20 cellular contexts compared by ENCODE assay signal in genomic region chr11:66902486-66903177, GRCh38. TPM values are rescaled to one million over a fixed set of nuclear protein-coding genes. Genes with fewer than 3 reads are reported as not detected.
DNase-seq lines count a peak whose midpoint lies in the region; ATAC-seq and TF ChIP-seq lines count a peak whose summit lies in the region.
"Had no signal": no experiment of that assay in that cellular context is flagged by ENCODE, and none has a peak within 500 bp of the region (broad histone marks: within the 10 kb centered on the region; RNA-seq: fewer than 3 reads in every experiment).

No MANE protein-coding gene starts in this region.

- H3K14ac ChIP-seq in IMR-90 (replicated peaks; ENCODE audit: low read depth, low read length): no peak overlapping the region

- DNase-seq in H7 (peak; percentile 60), IMR-90 (no peak), colonic mucosa (no peak), right lobe of liver (peak in 1 of 3 donors; percentile 48), dedifferentiated amniotic fluid mesenchymal stem cell (ENCODE audit: extremely low spot score) (no peak), inferior parietal cortex (ENCODE audit: extremely low spot score) (no peak), activated T-cell treated with anti-CD3 and anti-CD28 coated beads for 4 hours (no peak)
- no peak for DNase-seq in stimulated activated naive CD8-positive, alpha-beta T cell treated with anti-CD3 and anti-CD28 coated beads, Interleukin-15, amount 100 ng/mL, for 72 hours
- DNase-seq: EL, MG63, NCI-H1436 treated with DMSO at 0.1 percent for 48 hours, NCI-H1930, NCI-H226, NCI-H510A treated with DMSO at 0.1 percent for 48 hours, NCI-H82, Peyer's patch had no signal

- no peak overlapping the region for H4K5ac ChIP-seq in IMR-90 (ENCODE audit: low read depth, low read length)

- H3K27me3 ChIP-seq in H7 (ENCODE audit: control insufficient read depth, insufficient read depth, low read length) (no peaks in the 10 kb centered on the region), IMR-90 (ENCODE audit: control insufficient read depth, insufficient read depth, low read length) (no peaks in the 10 kb centered on the region), colonic mucosa (no peaks in the 10 kb centered on the region), right lobe of liver (no peaks in the 10 kb centered on the region)
- H3K27me3 ChIP-seq: MG63, Peyer's patch had no signal

- H2BK15ac ChIP-seq in IMR-90 (ENCODE audit: low read depth, low read length): no peak overlapping the region

- H3K18ac ChIP-seq in IMR-90 (ENCODE audit: low read depth, low read length): no peak overlapping the region

- H3K23ac ChIP-seq in IMR-90 (ENCODE audit: low read depth, low read length): no peak overlapping the region

- CTCF ChIA-PET in IMR-90 (lab: Yijun Ruan, JAX): no interaction called here

- WGBS in IMR-90 (ENCODE audit: extremely low coverage in 2 of 2, insufficient read length in 1 of 2), 2 experiments: 51% methylated on average over 2 of the region's 15 CpGs; no CpG with 5 or more reads in 1 of the 2 experiments
- WGBS in right lobe of liver (ENCODE audit: insufficient coverage, low coverage, low lambda C conversion rate, missing lambda C conversion rate): 74% methylated on average over 11 of the region's 15 CpGs

- no peaks in the 10 kb centered on the region for H3K4me1 Mint-ChIP-seq in stimulated activated naive CD8-positive, alpha-beta T cell treated with anti-CD3 and anti-CD28 coated beads, Interleukin-15, amount 100 ng/mL, for 72 hours
- H3K4me1 Mint-ChIP-seq: B cell, CD14-positive monocyte had no signal

- no peak for TF ChIP-seq RAD21 in IMR-90 (IDR thresholded peaks at IDR 0.05; ENCODE audit: low read length)

- intact Hi-C loops in IMR-90 (cut with micrococcal nuclease) (loop anchor here (1.0 kb wide), 1 partner anchor 18 kb away; no protein-coding TSS in a partner anchor), colonic mucosa (cut with DNase I) (no loop called here), right lobe of liver (cut with DNase I) (no loop called here)

- BruUV-seq in IMR-90 (replicated peaks; lab: Mats Ljungman, UMichigan): no TSS peak

- H3K9ac ChIP-seq in IMR-90 (ENCODE audit: low read depth, low read length): no peak overlapping the region
- no peak overlapping the region for H3K9ac ChIP-seq in colonic mucosa (ENCODE audit: low read depth in 2 of 2, low read length in 2 of 2)

- peaks cover 0 to 24% of the 10 kb centered on the region in 2 experiments; a peak in 2 of 4 replicates for H3K79me1 ChIP-seq in IMR-90 (ENCODE audit: low read depth in 1 of 2, low read length in 2 of 2)

- peak overlapping the region; percentile 49 for H2AFZ ChIP-seq in IMR-90 (replicated peaks; ENCODE audit: low read length, poor library complexity)

- TF ChIP-seq CTCF in IMR-90 (conservative IDR thresholded peaks at IDR 0.05; ENCODE audit: low read depth, low read length) (no peak), colonic mucosa (IDR thresholded peaks at IDR 0.05) (no peak), right lobe of liver (IDR thresholded peaks at IDR 0.05) (no peak)

- H3K9me3 Mint-ChIP-seq in stimulated activated naive CD8-positive, alpha-beta T cell treated with anti-CD3 and anti-CD28 coated beads, Interleukin-15, amount 100 ng/mL, for 72 hours: no peaks in the 10 kb centered on the region
- H3K9me3 Mint-ChIP-seq: CD14-positive monocyte had no signal

- H3K27ac Mint-ChIP-seq in stimulated activated naive CD8-positive, alpha-beta T cell treated with anti-CD3 and anti-CD28 coated beads, Interleukin-15, amount 100 ng/mL, for 72 hours: no peak overlapping the region
- H3K27ac Mint-ChIP-seq: B cell had no signal

- H4K8ac ChIP-seq in IMR-90 (ENCODE audit: low read depth in 2 of 2, low read length in 2 of 2): no peak overlapping the region

- H2AK5ac ChIP-seq in IMR-90 (ENCODE audit: low read depth, low read length): no peak overlapping the region

- H3K4me3 Mint-ChIP-seq in stimulated activated naive CD8-positive, alpha-beta T cell treated with anti-CD3 and anti-CD28 coated beads, Interleukin-15, amount 100 ng/mL, for 72 hours: no peak overlapping the region
- H3K4me3 Mint-ChIP-seq: B cell, CD14-positive monocyte had no signal

- no peak overlapping the region for H3K4me2 ChIP-seq in IMR-90 (ENCODE audit: low read depth, low read length)

- TF ChIP-seq POLR2A in IMR-90 (IDR thresholded peaks at IDR 0.05; ENCODE audit: low read depth, low read length) (no peak), right lobe of liver (IDR thresholded peaks at IDR 0.05) (no peak)

- in situ Hi-C loops in IMR-90 (cut with MboI; ENCODE audit: low sequenced_read_pairs): no loop called here

- no peak overlapping the region for H2BK5ac ChIP-seq in IMR-90 (ENCODE audit: low read depth, low read length, poor library complexity, severe bottlenecking)

- no peak overlapping the region for H2BK20ac ChIP-seq in IMR-90 (ENCODE audit: low read depth, low read length)

- H3K4me1 ChIP-seq in IMR-90 (ENCODE audit: control insufficient read depth, insufficient read depth, low read length) (peaks cover 18% of the 10 kb centered on the region), colonic mucosa (no peaks in the 10 kb centered on the region), right lobe of liver (peaks cover 0 to 43% (median 12%) of the 10 kb centered on the region in 4 donors)
- H3K4me1 ChIP-seq: Peyer's patch had no signal

- H4K20me1 ChIP-seq in IMR-90 (ENCODE audit: insufficient read depth, low read length): no peaks in the 10 kb centered on the region; the same call in 1 of the 2 replicates

- ATAC-seq in IMR-90 (ENCODE audit: low read depth) (no peak), right lobe of liver (peak; percentile 1 to 36 (median 4))
- ATAC-seq in stimulated activated naive CD8-positive, alpha-beta T cell treated with anti-CD3 and anti-CD28 coated beads, Interleukin-15, amount 100 ng/mL, for 72 hours: no peak
- ATAC-seq: K562, Right ventricle myocardium inferior had no signal

- no peak overlapping the region for H2BK120ac ChIP-seq in IMR-90 (ENCODE audit: low read depth, low read length)

- no peak overlapping the region for H4K91ac ChIP-seq in IMR-90 (ENCODE audit: insufficient read depth, low read depth, low read length)

- no peak overlapping the region for H3K4ac ChIP-seq in IMR-90 (ENCODE audit: low read depth, low read length)

- peaks cover 26% of the 10 kb centered on the region for H3K9me1 ChIP-seq in IMR-90 (ENCODE audit: insufficient read depth, low read length)

- no peaks in the 10 kb centered on the region for H3K27me3 Mint-ChIP-seq in stimulated activated naive CD8-positive, alpha-beta T cell treated with anti-CD3 and anti-CD28 coated beads, Interleukin-15, amount 100 ng/mL, for 72 hours

- peak overlapping the region; percentile 85 for H2AK9ac ChIP-seq in IMR-90 (replicated peaks; ENCODE audit: low read depth, low read length, poor library complexity)

- POLR2A ChIA-PET in IMR-90 (lab: Charles Lee; ENCODE audit: unreplicated experiment): no interaction called here

- H3K4me3 ChIP-seq in H7 (ENCODE audit: insufficient read depth, low read depth, low read length): no peak overlapping the region
- H3K4me3 ChIP-seq in IMR-90 (ENCODE audit: insufficient read depth, low read depth, low read length): no peak overlapping the region
- H3K4me3 ChIP-seq in colonic mucosa: no peak overlapping the region
- H3K4me3 ChIP-seq in right lobe of liver: peak overlapping the region in 1 of 3 donors; percentile 40
- H3K4me3 ChIP-seq: K562, MG63, Peyer's patch had no signal

- H3K56ac ChIP-seq in IMR-90 (ENCODE audit: extremely low read depth, insufficient read depth, low read length): no peak overlapping the region

- dilution Hi-C loops in IMR-90 (cut with HindIII; ENCODE audit: low sequenced_read_pairs, unreplicated experiment): no loop called here

- H3K36me3 ChIP-seq in H7 (replicated peaks; ENCODE audit: control insufficient read depth, insufficient read depth, low read length) (no peaks in the 10 kb centered on the region; the same call in 1 of the 2 replicates), IMR-90 (ENCODE audit: control insufficient read depth, insufficient read depth, low read length) (0 out of 2 replicates have a peak, but pooled peaks cover 2% of the 10 kb centered on the region), colonic mucosa (no peaks in the 10 kb centered on the region), right lobe of liver (peaks cover 0 to 3% (median 0%) of the 10 kb centered on the region in 4 donors)
- H3K36me3 ChIP-seq: MG63, Peyer's patch had no signal

- no peaks in the 10 kb centered on the region for H3K9me3 ChIP-seq in IMR-90 (ENCODE audit: control insufficient read depth, insufficient read depth, low read length)
- H3K9me3 ChIP-seq in colonic mucosa: no peaks in the 10 kb centered on the region
- no peaks in the 10 kb centered on the region for H3K9me3 ChIP-seq in right lobe of liver
- H3K9me3 ChIP-seq: MG63, Peyer's patch had no signal

- no peak overlapping the region for H3K27ac ChIP-seq in IMR-90 (ENCODE audit: insufficient read depth, low read length)
- H3K27ac ChIP-seq in colonic mucosa: peak overlapping the region; percentile 60
- H3K27ac ChIP-seq in right lobe of liver: peak overlapping the region; percentile 38 to 76 (median 42)

TF ChIP-seq in IMR-90, 13 proteins besides CTCF, POLR2A, EP300 and RAD21 (continues in another document):
- TF ChIP-seq RFX5 (IDR thresholded peaks at IDR 0.05; ENCODE audit: low read depth, low read length) (no peak), RCOR1 (IDR thresholded peaks at IDR 0.05; ENCODE audit: insufficient replicate concordance, low read length) (no peak)

RNA-seq across cellular contexts. Expression of gene LRFN4, which starts 45.8 kb away (rescaled TPM):
- total RNA-seq in H7 (2014; rRNA removed; shearing (Covaris generic)): 62.5 and 65.4 TPM in 2 replicates
- total RNA-seq in IMR-90 (2012; rRNA removed): 6.1 and 7.8 TPM in 2 replicates
- polyA plus RNA-seq in IMR-90 (2012; rRNA removed): 18.9 and 24.9 TPM in 2 replicates
- polyA plus RNA-seq in IMR-90 (2012; cell fraction: cytosol; rRNA removed): 13.7 and 28.5 TPM in 2 replicates
- polyA plus RNA-seq in IMR-90 (2012; cell fraction: nucleus; rRNA removed; ENCODE audit: low replicate concordance): 33.5 and 98.4 TPM in 2 replicates
- 10 to 100 TPM; 20.7 to 51.7 TPM for total RNA-seq in colonic mucosa
- total RNA-seq in right lobe of liver: 1 to 10 TPM in 3 of 6 experiments, under 1 TPM in 3; 0.48 to 4.7 (median 1.1) TPM

RNA-seq across cellular contexts. Expression of gene PC, which starts 55.6 kb away (rescaled TPM):
- 18.4 and 26.6 TPM in 2 replicates for total RNA-seq in H7 (2014; rRNA removed; shearing (Covaris generic))
- total RNA-seq in IMR-90 (2012; rRNA removed): 9.7 and 13.6 TPM in 2 replicates
- polyA plus RNA-seq in IMR-90 (2012; rRNA removed): 15.7 and 20.9 TPM in 2 replicates
- polyA plus RNA-seq in IMR-90 (2012; cell fraction: cytosol; rRNA removed): 15.5 and 27.2 TPM in 2 replicates
- 65.9 and 77.6 TPM in 2 replicates for polyA plus RNA-seq in IMR-90 (2012; cell fraction: nucleus; rRNA removed; ENCODE audit: low replicate concordance)
- 10 to 100 TPM; 47.7 to 60.1 TPM for total RNA-seq in colonic mucosa
- total RNA-seq in right lobe of liver: 100 to 1,000 TPM; 265 to 457 (median 317) TPM

RNA-seq across cellular contexts. Expression of gene RCE1, which starts 59.4 kb away (rescaled TPM):
- 43.1 and 50.6 TPM in 2 replicates for total RNA-seq in H7 (2014; rRNA removed; shearing (Covaris generic))
- total RNA-seq in IMR-90 (2012; rRNA removed) (5.6 and 6.6 TPM in 2 replicates), colonic mucosa (10 to 100 TPM; 27.0 to 35.9 TPM), right lobe of liver (1 to 10 TPM; 3.1 to 7.7 (median 4.5) TPM)
- polyA plus RNA-seq in IMR-90 (2012; rRNA removed): 19.4 and 21.1 TPM in 2 replicates
- polyA plus RNA-seq in IMR-90 (2012; cell fraction: cytosol; rRNA removed): 14.3 and 24.4 TPM in 2 replicates
- 41.3 and 99.0 TPM in 2 replicates for polyA plus RNA-seq in IMR-90 (2012; cell fraction: nucleus; rRNA removed; ENCODE audit: low replicate concordance)

Comparison
In these comparisons a context has a peak if more than half of its experiments do, and no peak if none do; other contexts are left out.
1. ATAC-seq: peak in right lobe of liver (4 of 4); none in IMR-90 (single experiment) and stimulated activated naive CD8-positive, alpha-beta T cell treated with anti-CD3 and anti-CD28 coated beads, Interleukin-15, amount 100 ng/mL, for 72 hours (single experiment).